Comparison of ENCODE assay signal across 22 cellular contexts in genomic region chr2:8589721-8590120, GRCh38.
DNase-seq lines count a peak whose midpoint lies in the region; ATAC-seq and TF ChIP-seq lines count a peak whose summit lies in the region.
"Had no signal": no experiment of that assay in that cellular context is flagged by ENCODE, and none has a peak within 500 bp of the region (broad histone marks: within the 10 kb centered on the region; RNA-seq: fewer than 3 reads in every experiment).

No MANE protein-coding gene starts in this region.

- H3K4me3 Mint-ChIP-seq in natural killer cell = peak overlapping the region; percentile 17
- no peak overlapping the region for H3K4me3 Mint-ChIP-seq in natural killer cell treated with Interleukin-12 subunit alpha and Interleukin-12 subunit beta and Interleukin-15 and Interleukin-18, amount 100 ng/mL, for 72 hours
- H3K4me3 Mint-ChIP-seq in stimulated activated naive B cell treated with anti-CD40 and anti-IgM and Interleukin-4, amounts not matched to agents 10 μg/mL and 1 μg/mL and 100 μg/mL, for 72 hours = no peak overlapping the region
- H3K4me3 Mint-ChIP-seq: CD14-positive monocyte; CD4-positive, alpha-beta memory T cell; CD4-positive, CD25-positive, alpha-beta regulatory T cell had no signal

- ATAC-seq in natural killer cell = no peak
- ATAC-seq in natural killer cell treated with Interleukin-12 subunit alpha and Interleukin-12 subunit beta and Interleukin-15 and Interleukin-18, amount 100 ng/mL, for 72 hours = no peak
- ATAC-seq in stimulated activated naive B cell treated with anti-CD40 and anti-IgM and Interleukin-4, amounts not matched to agents 10 μg/mL and 1 μg/mL and 100 μg/mL, for 72 hours (replicated peaks) = no peak

- TF ChIP-seq CTCF in natural killer cell (IDR thresholded peaks at IDR 0.05) (no peak), GM10266 (IDR thresholded peaks at IDR 0.05; ENCODE audit: control insufficient read depth, insufficient read depth, low read depth, missing control alignments) (no peak)

- no peaks in the 10 kb centered on the region for H3K9me3 Mint-ChIP-seq in natural killer cell
- no peaks in the 10 kb centered on the region for H3K9me3 Mint-ChIP-seq in natural killer cell treated with Interleukin-12 subunit alpha and Interleukin-12 subunit beta and Interleukin-15 and Interleukin-18, amount 100 ng/mL, for 72 hours
- H3K9me3 Mint-ChIP-seq in stimulated activated naive B cell treated with anti-CD40 and anti-IgM and Interleukin-4, amounts not matched to agents 10 μg/mL and 1 μg/mL and 100 μg/mL, for 72 hours = no peaks in the 10 kb centered on the region
- H3K9me3 Mint-ChIP-seq: CD14-positive monocyte; CD8-positive, alpha-beta memory T cell had no signal

- H3K4me1 Mint-ChIP-seq in natural killer cell = peaks cover 23 to 24% of the 10 kb centered on the region in 2 donors
- H3K4me1 Mint-ChIP-seq in natural killer cell treated with Interleukin-12 subunit alpha and Interleukin-12 subunit beta and Interleukin-15 and Interleukin-18, amount 100 ng/mL, for 72 hours (ENCODE audit: low read depth in 2 of 2) = peaks cover 24 to 33% of the 10 kb centered on the region in 2 donors
- H3K4me1 Mint-ChIP-seq in stimulated activated naive B cell treated with anti-CD40 and anti-IgM and Interleukin-4, amounts not matched to agents 10 μg/mL and 1 μg/mL and 100 μg/mL, for 72 hours = peaks cover 24 to 31% of the 10 kb centered on the region in 2 donors

- H3K27me3 Mint-ChIP-seq in natural killer cell (ENCODE audit: low read depth in 2 of 2) = peaks cover 0 to 3% of the 10 kb centered on the region in 2 donors
- H3K27me3 Mint-ChIP-seq in natural killer cell treated with Interleukin-12 subunit alpha and Interleukin-12 subunit beta and Interleukin-15 and Interleukin-18, amount 100 ng/mL, for 72 hours = peaks cover 0 to 7% of the 10 kb centered on the region in 2 donors
- H3K27me3 Mint-ChIP-seq in stimulated activated naive B cell treated with anti-CD40 and anti-IgM and Interleukin-4, amounts not matched to agents 10 μg/mL and 1 μg/mL and 100 μg/mL, for 72 hours = peaks cover 33 to 43% of the 10 kb centered on the region in 2 donors

- no peaks in the 10 kb centered on the region for H3K36me3 Mint-ChIP-seq in natural killer cell
- H3K36me3 Mint-ChIP-seq in natural killer cell treated with Interleukin-12 subunit alpha and Interleukin-12 subunit beta and Interleukin-15 and Interleukin-18, amount 100 ng/mL, for 72 hours = no peaks in the 10 kb centered on the region
- peaks cover 3 to 4% of the 10 kb centered on the region in 2 donors for H3K36me3 Mint-ChIP-seq in stimulated activated naive B cell treated with anti-CD40 and anti-IgM and Interleukin-4, amounts not matched to agents 10 μg/mL and 1 μg/mL and 100 μg/mL, for 72 hours
- H3K36me3 Mint-ChIP-seq: CD14-positive monocyte; CD4-positive, alpha-beta memory T cell; CD4-positive, CD25-positive, alpha-beta regulatory T cell; CD8-positive, alpha-beta memory T cell had no signal

- intact Hi-C loops in natural killer cell (cut with micrococcal nuclease) (no loop called here), head of caudate nucleus (cut with DNase I) (no loop called here)

- H3K27ac Mint-ChIP-seq in natural killer cell = no peak overlapping the region
- no peak overlapping the region for H3K27ac Mint-ChIP-seq in natural killer cell treated with Interleukin-12 subunit alpha and Interleukin-12 subunit beta and Interleukin-15 and Interleukin-18, amount 100 ng/mL, for 72 hours
- peak overlapping the region; percentile 9 for H3K27ac Mint-ChIP-seq in stimulated activated naive B cell treated with anti-CD40 and anti-IgM and Interleukin-4, amounts not matched to agents 10 μg/mL and 1 μg/mL and 100 μg/mL, for 72 hours
- H3K27ac Mint-ChIP-seq: CD14-positive monocyte; CD4-positive, alpha-beta memory T cell had no signal

- DNase-seq in natural killer cell (no peak), islet precursor cell (peak; percentile 2), GM10266 (ENCODE audit: extremely low spot score) (no peak), head of caudate nucleus (no peak)
- DNase-seq in natural killer cell treated with Interleukin-12 subunit alpha and Interleukin-12 subunit beta and Interleukin-15 and Interleukin-18, amount 100 ng/mL, for 72 hours (ENCODE audit: low spot score) = no peak
- DNase-seq in stimulated activated naive B cell treated with anti-CD40 and anti-IgM and Interleukin-4, amounts not matched to agents 10 μg/mL and 1 μg/mL and 100 μg/mL, for 72 hours = no peak
- DNase-seq: 8988T; ACHN; BE2C; C1 segment of cervical spinal cord; CD4-positive, alpha-beta memory T cell; CD4-positive, CD25-positive, alpha-beta regulatory T cell; CD8-positive, alpha-beta memory T cell; COR-L47; DMS 273 treated with DMSO at 0.1 percent for 48 hours; DMS153; DMS53; DMS79; DND-41; EL; GDM1 had no signal
